In the genomic region with DNA sequence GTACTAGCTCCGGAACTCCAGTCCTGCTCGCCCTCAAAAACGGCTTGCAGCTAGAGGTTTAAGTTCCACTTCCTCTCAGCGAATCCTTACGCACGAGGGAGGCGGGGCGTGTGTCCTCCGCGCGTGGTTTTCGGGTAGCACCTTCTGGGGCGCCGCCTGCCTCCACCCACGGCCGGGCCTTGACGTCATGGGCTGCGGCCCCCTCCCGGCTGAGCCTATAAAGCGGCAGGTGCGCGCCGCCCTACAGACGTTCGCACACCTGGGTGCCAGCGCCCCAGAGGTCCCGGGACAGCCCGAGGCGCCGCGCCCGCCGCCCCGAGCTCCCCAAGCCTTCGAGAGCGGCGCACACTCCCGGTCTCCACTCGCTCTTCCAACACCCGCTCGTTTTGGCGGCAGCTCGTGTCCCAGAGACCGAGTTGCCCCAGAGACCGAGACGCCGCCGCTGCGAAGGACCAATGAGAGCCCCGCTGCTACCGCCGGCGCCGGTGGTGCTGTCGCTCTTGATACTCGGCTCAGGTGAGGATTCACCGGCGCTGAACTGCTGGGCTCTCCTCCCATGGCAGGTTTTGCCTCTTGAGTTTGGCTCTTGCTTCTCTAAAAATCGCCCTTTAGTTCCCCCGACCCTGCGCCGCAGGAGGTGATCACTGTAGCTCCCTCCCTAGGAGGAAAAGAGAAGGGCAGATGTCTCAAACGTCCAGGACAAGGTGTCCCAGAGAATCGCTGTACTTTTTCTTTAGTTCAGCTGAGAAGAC, we compare ENCODE assay signal across 8 cellular contexts. TPM values are rescaled to one million over a fixed set of nuclear protein-coding genes. Genes with fewer than 3 reads are reported as not detected.
DNase-seq lines count a peak whose midpoint lies in the region; ATAC-seq and TF ChIP-seq lines count a peak whose summit lies in the region.

TSS of gene AREG (plus strand) at position 246 of the 752 bp plus-strand sequence. CDS start at position 456, 210 bp downstream.

- H3K36me3 ChIP-seq in gastroesophageal sphincter (no peaks in the 10 kb centered on the region), osteoblast (ENCODE audit: insufficient read depth, low read length) (no peaks in the 10 kb centered on the region), thoracic aorta (no peaks in the 10 kb centered on the region)

- peak; percentile 68 to 77 for TF ChIP-seq POLR2A in gastroesophageal sphincter (IDR thresholded peaks at IDR 0.05)

- H3K27ac ChIP-seq in gastroesophageal sphincter: peak within 1 kb of the TSS; percentile 72 to 89 (median 84)
- H3K27ac ChIP-seq in osteoblast (ENCODE audit: low read depth, low read length): peak within 1 kb of the TSS; percentile 47
- peak within 1 kb of the TSS; percentile 28 to 44 for H3K27ac ChIP-seq in thoracic aorta

- no peaks in the 10 kb centered on the region for H3K79me2 ChIP-seq in osteoblast (ENCODE audit: insufficient read depth, low read length)

- TF ChIP-seq CTCF in gastroesophageal sphincter (IDR thresholded peaks at IDR 0.05) (peak; percentile 18 to 65 (median 56)), osteoblast (IDR thresholded peaks at IDR 0.05; ENCODE audit: extremely low read depth, low read depth, low read length) (peak; percentile 69), thoracic aorta (IDR thresholded peaks at IDR 0.05) (peak; percentile 44)

- H2AFZ ChIP-seq in osteoblast (ENCODE audit: low read length): peak within 1 kb of the TSS; percentile 95

- no peaks in the 10 kb centered on the region for H4K20me1 ChIP-seq in osteoblast (ENCODE audit: insufficient read depth, low read length)

- H3K27me3 ChIP-seq in gastroesophageal sphincter (no peaks in the 10 kb centered on the region), osteoblast (ENCODE audit: insufficient read depth, low read length) (no peaks in the 10 kb centered on the region), thoracic aorta (replicated peaks; ENCODE audit: insufficient read depth) (no peaks in the 10 kb centered on the region)

- peak; percentile 94 for DNase-seq in CD1c-positive myeloid dendritic cell (ENCODE audit: extremely low spot score)
- peak; percentile 55 for DNase-seq in RKO (ENCODE audit: low spot score)
- DNase-seq in activated effector memory CD4-positive, alpha-beta T cell treated with Interleukin-2 at 50 U/mL for 16 hours: peak; percentile 78
- peak; percentile 93 for DNase-seq in osteoblast (ENCODE audit: insufficient read length, low spot score, missing footprints)
- DNase-seq in thoracic aorta (ENCODE audit: low spot score): peak; percentile 33

- ATAC-seq in GM19351 (IDR thresholded peaks at IDR 0.05; ENCODE audit: unreplicated experiment): peak; percentile 92
- ATAC-seq in HG03457 (IDR thresholded peaks at IDR 0.05; ENCODE audit: unreplicated experiment): peak; percentile 84
- peak; percentile 89 for ATAC-seq in gastroesophageal sphincter
- ATAC-seq in thoracic aorta (ENCODE audit: insufficient number of reproducible peaks, low FRiP score, low read depth): peak; percentile 57

- H3K4me3 ChIP-seq in gastroesophageal sphincter (peak within 1 kb of the TSS; percentile 67 to 72), osteoblast (ENCODE audit: insufficient read depth, low read length) (peak within 1 kb of the TSS; percentile 80), thoracic aorta (peak within 1 kb of the TSS; percentile 86)

- no peaks in the 10 kb centered on the region for H3K9me3 ChIP-seq in gastroesophageal sphincter
- no peaks in the 10 kb centered on the region for H3K9me3 ChIP-seq in osteoblast (ENCODE audit: low read depth, low read length)
- H3K9me3 ChIP-seq in thoracic aorta: no peaks in the 10 kb centered on the region

- TF ChIP-seq EP300 in gastroesophageal sphincter (IDR thresholded peaks at IDR 0.05): no peak

- 1 to 2% methylated on average over 5 to 25 of the region's 64 CpGs for WGBS in gastroesophageal sphincter (ENCODE audit: low coverage in 1 of 2), 2 donors

- peak within 1 kb of the TSS; percentile 93 for H3K4me2 ChIP-seq in osteoblast (ENCODE audit: insufficient read depth, low read length)

- peaks cover 0 to 12% (median 0%) of the 10 kb centered on the region in 3 donors for H3K4me1 ChIP-seq in gastroesophageal sphincter
- peaks cover 13% of the 10 kb centered on the region for H3K4me1 ChIP-seq in osteoblast (ENCODE audit: insufficient read depth, low read length)
- no peaks in the 10 kb centered on the region for H3K4me1 ChIP-seq in thoracic aorta (ENCODE audit: control insufficient read depth in 1 of 2, low read depth in 2 of 2)

RNA-seq across cellular contexts. Expression of gene AREG, which starts in this region (rescaled TPM):
- 1 to 10 TPM; 2.2 to 7.3 (median 3.4) TPM for total RNA-seq in gastroesophageal sphincter
- under 0.01 and 0.36 TPM in 2 replicates for total RNA-seq in osteoblast
- 10 to 100 TPM; 32.7 to 54.3 TPM for total RNA-seq in thoracic aorta

Comparison
In these comparisons a context has a peak if more than half of its experiments do, and no peak if none do; other contexts are left out.
1. Peak in every context shown above with its lines: DNase-seq, ATAC-seq, H3K4me3 ChIP-seq and H3K27ac ChIP-seq.
2. RNA of gene AREG (total RNA-seq): 32.7 to 54.3 TPM in thoracic aorta; 2.2 to 7.3 TPM in gastroesophageal sphincter and under 0.01 to 0.36 TPM in osteoblast; every median in the first group is over 4 times any median in the second.
3. Peak in DNase-seq, H3K4me3 ChIP-seq, H3K27ac ChIP-seq and H3K4me2 ChIP-seq in osteoblast; RNA of the gene not detected or under 1 TPM.
4. DNase-seq: peak in every context shown above with its lines; median percentile 94 in CD1c-positive myeloid dendritic cell; 93 in osteoblast; 78 in activated effector memory CD4-positive, alpha-beta T cell treated with Interleukin-2 at 50 U/mL for 16 hours; 55 in RKO; 33 in thoracic aorta.